26 cellular contexts compared by ENCODE assay signal in genomic region chr7:156834462-156834861, GRCh38.
"Had no signal": no experiment of that assay in that cellular context is flagged by ENCODE, and none has a peak within 500 bp of the region (broad histone marks: within the 10 kb centered on the region; RNA-seq: fewer than 3 reads in every experiment).

No MANE protein-coding gene starts in this region.

- H3K36me3 ChIP-seq: colonic mucosa had no signal

- H3K9me3 ChIP-seq: colonic mucosa, esophagus squamous epithelium, gastrocnemius medialis, heart right ventricle, left lung, lower lobe of right lung, mucosa of descending colon had no signal

- ATAC-seq: effector memory CD8-positive, alpha-beta T cell; esophagus mucosa; gastrocnemius medialis; heart right ventricle; left cardiac atrium; left lung; left ventricle myocardium superior; lower lobe of right lung; mucosa of descending colon had no signal

- DNase-seq: colonic mucosa; cortex of kidney; effector CD8-positive, alpha-beta T cell; effector memory CD8-positive, alpha-beta T cell; endodermal cell; erythroblast; esophagus squamous epithelium; foreskin fibroblast; foreskin melanocyte; gastrocnemius medialis; glutamatergic neuron; head of caudate nucleus; heart right ventricle; hippocampal formation; left cardiac atrium; left lung; left ventricle myocardium superior; lower lobe of right lung; mesenchymal stem cell; mucosa of descending colon; naive B cell had no signal

- H3K27ac ChIP-seq: colonic mucosa, epithelial cell of prostate, esophagus squamous epithelium, gastrocnemius medialis, heart right ventricle, left lung, lower lobe of right lung had no signal

- FAIRE-seq: endometrium, islet of Langerhans, keratinocyte had no signal

- H3K4me3 ChIP-seq: colonic mucosa, esophagus squamous epithelium, gastrocnemius medialis, heart right ventricle, left lung, lower lobe of right lung, mucosa of descending colon had no signal

- H3K4me1 ChIP-seq: colonic mucosa, esophagus squamous epithelium, lower lobe of right lung had no signal

- H3K27me3 ChIP-seq: colonic mucosa, esophagus squamous epithelium, gastrocnemius medialis, heart right ventricle, left lung had no signal
